ENCODE assay signal across 23 cellular contexts in the genomic region with DNA sequence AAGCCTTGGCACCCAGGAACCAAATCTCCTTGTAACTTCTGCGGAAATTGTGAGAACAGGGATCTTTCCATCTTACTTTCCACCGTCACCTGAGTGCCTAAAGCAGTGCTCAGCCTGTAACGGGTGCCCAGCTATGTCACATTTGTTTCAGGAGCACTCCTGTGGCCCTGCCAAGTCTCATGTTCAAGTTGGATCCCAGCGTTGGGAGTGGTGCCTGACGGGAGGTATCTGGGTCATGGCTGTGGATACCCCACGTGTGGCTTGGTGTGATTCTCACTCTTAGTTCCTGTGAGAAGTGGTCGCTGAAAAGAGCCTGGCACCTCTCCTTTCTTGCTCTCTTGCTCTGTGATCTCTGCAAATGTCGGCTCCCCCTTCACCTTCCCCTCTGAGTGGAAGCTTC.
DNase-seq lines count a peak whose midpoint lies in the region; ATAC-seq and TF ChIP-seq lines count a peak whose summit lies in the region.
"Had no signal": no experiment of that assay in that cellular context is flagged by ENCODE, and none has a peak within 500 bp of the region (broad histone marks: within the 10 kb centered on the region; RNA-seq: fewer than 3 reads in every experiment).

No MANE protein-coding gene starts in this region.

- WGBS in gastroesophageal sphincter (ENCODE audit: low coverage in 1 of 2), 2 donors = 84 to 100% methylated on average over 1 to 3 of the region's 8 CpGs

- no peak for TF ChIP-seq EP300 in gastroesophageal sphincter (IDR thresholded peaks at IDR 0.05)

- DNase-seq in left ventricle myocardium inferior (no peak), right atrium auricular region (ENCODE audit: low spot score) (no peak), gastrocnemius medialis (peak; percentile 30 to 41), vagina (ENCODE audit: extremely low spot score in 2 of 2) (no peak), SIG-M5 treated with dmso at 0.1 percent for 504 hours (lab: John Stamatoyannopoulos, UW; ENCODE audit: unreplicated experiment) (no peak), dedifferentiated amniotic fluid mesenchymal stem cell (ENCODE audit: extremely low spot score) (no peak)
- DNase-seq: 8988T; CD4-positive, CD25-positive, alpha-beta regulatory T cell; COR-L47; GDM1; HCEC 1CT; Karpas-422; MG63; NCI-H1048; NCI-H1694; NCI-H2107; NCI-H510A; NCI-H774; OCI-M1; SHP77 treated with DMSO at 0.1 percent for 48 hours had no signal

- TF ChIP-seq POLR2A in gastroesophageal sphincter (IDR thresholded peaks at IDR 0.05) (no peak), gastrocnemius medialis (IDR thresholded peaks at IDR 0.05) (no peak), vagina (IDR thresholded peaks at IDR 0.05) (no peak)

- H3K9me3 ChIP-seq in left ventricle myocardium inferior (replicated peaks) (peaks cover 3% of the 10 kb centered on the region), right atrium auricular region (peaks cover 0 to 12% of the 10 kb centered on the region in 2 donors), gastroesophageal sphincter (no peaks in the 10 kb centered on the region), gastrocnemius medialis (no peaks in the 10 kb centered on the region), vagina (no peaks in the 10 kb centered on the region)

- no peak for TF ChIP-seq CTCF in left ventricle myocardium inferior (IDR thresholded peaks at IDR 0.05; ENCODE audit: borderline replicate concordance)
- no peak for TF ChIP-seq CTCF in right atrium auricular region (IDR thresholded peaks at IDR 0.05)
- no peak for TF ChIP-seq CTCF in gastroesophageal sphincter (IDR thresholded peaks at IDR 0.05)
- no peak for TF ChIP-seq CTCF in gastrocnemius medialis (IDR thresholded peaks at IDR 0.05 in 4 of 5, conservative IDR thresholded peaks at IDR 0.05 in 1 of 5)
- no peak for TF ChIP-seq CTCF in vagina (IDR thresholded peaks at IDR 0.05)

- H3K27ac ChIP-seq in left ventricle myocardium inferior (replicated peaks) (peak overlapping the region; percentile 59), right atrium auricular region (peak overlapping the region in 1 of 2 donors; percentile 55), gastroesophageal sphincter (peak overlapping the region in 3 of 4 donors; percentile 45 to 74 (median 61)), gastrocnemius medialis (peak overlapping the region; percentile 52 to 83 (median 69)), vagina (peak overlapping the region; percentile 67)

- H3K36me3 ChIP-seq in left ventricle myocardium inferior (no peaks in the 10 kb centered on the region), right atrium auricular region (no peaks in the 10 kb centered on the region), gastroesophageal sphincter (no peaks in the 10 kb centered on the region), gastrocnemius medialis (no peaks in the 10 kb centered on the region), vagina (no peaks in the 10 kb centered on the region)
- H3K36me3 ChIP-seq: MG63 had no signal

- H3K27me3 ChIP-seq in left ventricle myocardium inferior (ENCODE audit: low read depth) = peaks cover 45% of the 10 kb centered on the region
- no peaks in the 10 kb centered on the region for H3K27me3 ChIP-seq in right atrium auricular region
- peaks cover 9% of the 10 kb centered on the region for H3K27me3 ChIP-seq in gastroesophageal sphincter
- H3K27me3 ChIP-seq in gastrocnemius medialis = no peaks in the 10 kb centered on the region
- no peaks in the 10 kb centered on the region for H3K27me3 ChIP-seq in vagina

- H3K4me1 ChIP-seq in left ventricle myocardium inferior (no peaks in the 10 kb centered on the region), right atrium auricular region (no peaks in the 10 kb centered on the region), gastroesophageal sphincter (peaks cover 0 to 15% (median 5%) of the 10 kb centered on the region in 3 donors), gastrocnemius medialis (peaks cover 0 to 10% of the 10 kb centered on the region in 2 donors), vagina (peaks cover 43% of the 10 kb centered on the region)

- in situ Hi-C loops in gastrocnemius medialis (cut with MboI; ENCODE audit: low sequenced_read_pairs in 4 of 4) = no loop called here

- no peak overlapping the region for H3K4me3 ChIP-seq in left ventricle myocardium inferior
- H3K4me3 ChIP-seq in right atrium auricular region = no peak overlapping the region
- no peak overlapping the region for H3K4me3 ChIP-seq in gastroesophageal sphincter
- no peak overlapping the region for H3K4me3 ChIP-seq in gastrocnemius medialis
- no peak overlapping the region for H3K4me3 ChIP-seq in vagina
- H3K4me3 ChIP-seq: GM23338, MG63 had no signal

- ATAC-seq in gastroesophageal sphincter (no peak), gastrocnemius medialis (peak in 1 of 2 donors; percentile 43), GM21360 (IDR thresholded peaks at IDR 0.05; ENCODE audit: unreplicated experiment) (no peak)
- ATAC-seq: GM23338 had no signal

- intact Hi-C loops in left ventricle myocardium inferior (cut with micrococcal nuclease) = no loop called here
- intact Hi-C loops in gastrocnemius medialis (cut with DNase I; ENCODE audit: low total_unique reads) = no loop called here
- intact Hi-C loops in vagina (cut with DNase I) = loop anchor here (10.0 kb wide), 1 partner anchor 93 kb away; no protein-coding TSS in a partner anchor

Comparison
In these comparisons a context has a peak if more than half of its experiments do, and no peak if none do; other contexts are left out.
1. DNase-seq: peak in gastrocnemius medialis (2 of 2); none in left ventricle myocardium inferior (single experiment), right atrium auricular region (single experiment), vagina (0 of 2), SIG-M5 treated with dmso at 0.1 percent for 504 hours (single experiment) and dedifferentiated amniotic fluid mesenchymal stem cell (single experiment).